Comparison of ENCODE assay signal across 29 cellular contexts in genomic region chr11:124779568-124779967, GRCh38. TPM values are rescaled to one million over a fixed set of nuclear protein-coding genes. Genes with fewer than 3 reads are reported as not detected.
"Had no signal": no experiment of that assay in that cellular context is flagged by ENCODE, and none has a peak within 500 bp of the region (broad histone marks: within the 10 kb centered on the region; RNA-seq: fewer than 3 reads in every experiment).

No MANE protein-coding gene starts in this region.

- ATAC-seq: activated CD4-positive, alpha-beta T cell treated with anti-CD3 and anti-CD28 coated beads for 36 hours; activated CD8-positive, alpha-beta memory T cell treated with anti-CD3 and anti-CD28 coated beads, Interleukin-2, amount 10 ng/mL, durations not matched to agents 7 days and 5 days; activated CD8-positive, alpha-beta T cell treated with anti-CD3 and anti-CD28 coated beads, Interleukin-2, amount 10 ng/mL, durations not matched to agents 7 days and 5 days; activated naive CD4-positive, alpha-beta T cell treated with anti-CD3 and anti-CD28 coated beads, Interleukin-2, amount 50 U/mL, for 72 hours; body of pancreas; esophagus mucosa; foreskin keratinocyte; gastrocnemius medialis; heart left ventricle; T-helper 17 cell had no signal

- DNase-seq: activated CD4-positive, alpha-beta memory T cell treated with anti-CD3 and anti-CD28 coated beads for 36 hours; activated CD4-positive, alpha-beta T cell treated with anti-CD3 and anti-CD28 coated beads for 36 hours; activated CD4-positive, alpha-beta T cell treated with anti-CD3 and anti-CD28 coated beads, Interleukin-2, amount 10 ng/mL, durations not matched to agents 24 days and 14 days; activated CD4-positive, CD25-positive, alpha-beta regulatory T cell; activated CD4-positive, CD25-positive, alpha-beta regulatory T cell treated with anti-CD3 and anti-CD28 coated beads, Interleukin-2, amount 50 U/mL, for 72 hours; activated CD8-positive, alpha-beta memory T cell treated with anti-CD3 and anti-CD28 coated beads, Interleukin-2, amount 10 ng/mL, durations not matched to agents 7 days and 5 days; activated CD8-positive, alpha-beta memory T cell treated with anti-CD3 and anti-CD28 coated beads, Interleukin-2, amount 50 U/mL, for 4 hours; activated CD8-positive, alpha-beta T cell treated with anti-CD3 and anti-CD28 coated beads, Interleukin-2, amount 10 ng/mL, durations not matched to agents 7 days and 5 days; activated effector memory CD4-positive, alpha-beta T cell treated with anti-CD3 and anti-CD28 coated beads, Interleukin-2, amount 50 U/mL, for 16 hours; activated naive CD4-positive, alpha-beta T cell treated with anti-CD3 and anti-CD28 coated beads for 36 hours; activated naive CD8-positive, alpha-beta T cell treated with anti-CD3 and anti-CD28 coated beads, Interleukin-2, amount 10 ng/mL, durations not matched to agents 7 days and 5 days; activated T-cell treated with anti-CD3 and anti-CD28 coated beads, Interleukin-2, amount 50 U/mL, for 1 hour; activated T-cell treated with anti-CD3 and anti-CD28 coated beads, Interleukin-2, amount 50 U/mL, for 48 hours; amygdala; aorta; body of pancreas; central memory CD4-positive, alpha-beta T cell; cerebellar nuclear complex; colonic mucosa; effector CD8-positive, alpha-beta T cell; foreskin keratinocyte; gastrocnemius medialis; glutamatergic neuron; heart left ventricle; T-helper 1 cell; T-helper 17 cell had no signal

- FAIRE-seq: endometrium had no signal

RNA-seq across cellular contexts. Expression of gene ESAM, which starts 17.5 kb away (rescaled TPM):
- polyA plus RNA-seq: foreskin keratinocyte had no signal

RNA-seq across cellular contexts. Expression of gene VSIG2, which starts 27.5 kb away (rescaled TPM):
- polyA plus RNA-seq: foreskin keratinocyte had no signal
